1 cellular context compared by ENCODE assay signal in genomic region chr3:43733459-43734384, GRCh38.
TF ChIP-seq lines count a peak whose summit lies in the region.

No MANE protein-coding gene starts in this region.

TF ChIP-seq in H1, 55 proteins besides CTCF, POLR2A, EP300 and RAD21:
- TF ChIP-seq FOSL1 (IDR thresholded peaks at IDR 0.05; ENCODE audit: insufficient read depth, low read depth, low read length), result no peak
- TF ChIP-seq CEBPB (IDR thresholded peaks at IDR 0.05; ENCODE audit: low read depth, low read length), result peak; percentile 20; the same call in 1 of the 2 replicates
